Comparison of ENCODE assay signal across 8 cellular contexts in the genomic region with DNA sequence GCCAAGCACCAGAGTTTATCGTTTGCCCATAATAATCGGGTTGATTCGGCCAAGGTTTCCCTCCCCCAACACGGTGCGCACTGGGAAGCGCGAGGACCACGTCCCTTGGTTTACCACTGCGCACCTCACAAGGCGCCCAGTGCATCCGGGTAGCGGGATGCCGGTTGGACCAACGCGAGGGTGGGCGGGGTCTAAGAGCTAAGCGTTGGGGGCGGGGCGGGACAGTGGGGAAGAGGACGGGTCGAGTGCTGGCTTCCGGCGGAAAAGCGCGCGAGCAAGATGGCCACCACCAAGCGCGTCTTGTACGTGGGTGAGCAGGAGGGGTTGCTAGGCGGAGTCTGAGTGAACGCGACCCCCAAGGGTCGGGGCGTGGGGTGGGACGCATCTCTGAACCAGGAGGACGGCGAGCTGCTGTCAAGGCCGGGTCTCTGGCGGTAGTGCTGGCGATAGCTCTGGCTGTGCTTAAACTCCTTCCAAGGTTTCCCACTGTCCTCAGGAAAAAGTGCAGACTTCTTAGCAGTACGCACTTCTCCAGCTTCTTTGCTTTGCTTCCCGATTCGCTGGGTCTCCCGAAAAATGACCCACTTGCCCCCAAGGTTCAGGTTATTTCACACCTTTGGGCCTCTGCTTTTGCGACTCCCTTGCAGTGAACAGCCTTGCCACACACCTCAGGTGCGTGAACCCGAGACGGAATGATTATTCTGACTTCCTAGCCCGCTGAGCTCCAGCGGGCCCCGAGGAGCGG. TPM values are rescaled to one million over a fixed set of nuclear protein-coding genes. Genes with fewer than 3 reads are reported as not detected.
DNase-seq lines count a peak whose midpoint lies in the region; ATAC-seq and TF ChIP-seq lines count a peak whose summit lies in the region.

A gene (plus strand): TSS at position 261 of the 745 bp plus-strand sequence. CDS start 19 bp downstream, at position 280.

- H3K36me3 ChIP-seq in skeletal muscle tissue (ENCODE audit: control insufficient read depth in 3 of 3, insufficient read depth in 3 of 3, low read length in 3 of 3) = peaks cover 14 to 37% (median 25%) of the 10 kb centered on the region in 3 donors

- no peaks in the 10 kb centered on the region for H3K9me3 ChIP-seq in iPS-18c (ENCODE audit: control insufficient read depth, insufficient read depth, low read length)
- H3K9me3 ChIP-seq in skeletal muscle tissue (ENCODE audit: control insufficient read depth in 3 of 3, low read length in 3 of 3) = no peaks in the 10 kb centered on the region

- H3K27me3 ChIP-seq in skeletal muscle tissue (ENCODE audit: control insufficient read depth in 3 of 3, insufficient read depth in 3 of 3, low read length in 3 of 3) = no peaks in the 10 kb centered on the region

- peak; percentile 91 for ATAC-seq in GM18502 (IDR thresholded peaks at IDR 0.05; ENCODE audit: poor library complexity, unreplicated experiment)
- peak; percentile 85 for ATAC-seq in HG03095 (IDR thresholded peaks at IDR 0.05; ENCODE audit: unreplicated experiment)
- ATAC-seq in GM18519 (IDR thresholded peaks at IDR 0.05; ENCODE audit: low FRiP score, unreplicated experiment) = no peak

- in situ Hi-C loops in T47D (cut with HindIII; ENCODE audit: low pct_unique_long_range_greater_than_20kb, low sequenced_read_pairs) = no loop called here

- H3K27ac ChIP-seq in VCaP (peak within 1 kb of the TSS; percentile 85), skeletal muscle tissue (ENCODE audit: low read depth, low read length) (peak within 1 kb of the TSS; percentile 70)

- peak within 1 kb of the TSS; percentile 87 to 96 (median 96) for H3K9ac ChIP-seq in skeletal muscle tissue (ENCODE audit: low read depth in 1 of 3, low read length in 3 of 3)

- DNase-seq in NCI-H2227 (lab: John Stamatoyannopoulos, UW; ENCODE audit: unreplicated experiment) (peak; percentile 94), T47D (ENCODE audit: low read depth in 1 of 2, low spot score in 1 of 2) (peak; percentile 66 to 91)

- no peak for TF ChIP-seq CTCF in VCaP (conservative IDR thresholded peaks at IDR 0.05)

- H3K4me3 ChIP-seq in iPS-18c (ENCODE audit: insufficient read depth, low read depth, low read length) = peak within 1 kb of the TSS; percentile 98
- H3K4me3 ChIP-seq in skeletal muscle tissue (ENCODE audit: low read length in 3 of 3) = peak within 1 kb of the TSS; percentile 96 to 98 (median 97)

- peaks cover 11 to 20% (median 13%) of the 10 kb centered on the region in 3 donors for H3K4me1 ChIP-seq in skeletal muscle tissue (ENCODE audit: control insufficient read depth in 3 of 3, insufficient read depth in 3 of 3, low read length in 3 of 3)

RNA-seq across cellular contexts. Expression of the gene that starts here (rescaled TPM):
- total RNA-seq in skeletal muscle tissue = 24.5 TPM
